8 cellular contexts compared by ENCODE assay signal in genomic region chr17:40818733-40819527, GRCh38. TPM values are rescaled to one million over a fixed set of nuclear protein-coding genes. Genes with fewer than 3 reads are reported as not detected.
DNase-seq lines count a peak whose midpoint lies in the region; ATAC-seq and TF ChIP-seq lines count a peak whose summit lies in the region.

No MANE protein-coding gene starts in this region.

- H3K9ac ChIP-seq in PC-3 (ENCODE audit: low read length), result peak overlapping the region; percentile 89

- peak overlapping the region; percentile 83 for H2AFZ ChIP-seq in PC-3 (ENCODE audit: low read length)

- DNase-seq in CMK (ENCODE audit: low read depth) (peak; percentile 38), HuH-7.5 (ENCODE audit: low spot score) (peak; percentile 50), PC-3 (peak; percentile 63), esophagus muscularis mucosa (ENCODE audit: extremely low spot score) (no peak), myocyte (ENCODE audit: low read depth) (peak; percentile 85)
- DNase-seq in activated T-cell treated with anti-CD3 and anti-CD28 coated beads, Interleukin-2, amount 50 U/mL, for 4 hours, result peak; percentile 80
- peak; percentile 64 to 79 for DNase-seq in stimulated activated CD8-positive, alpha-beta memory T cell treated with anti-CD3 and anti-CD28 coated beads, Interleukin-7, amount 100 ng/mL, for 4 hours (ENCODE audit: low read depth in 2 of 2)

- TSS peak; percentile 92 for BruUV-seq in PC-3 (replicated peaks; lab: Mats Ljungman, UMichigan)

- no peak for TF ChIP-seq CTCF in PC-3 (conservative IDR thresholded peaks at IDR 0.05; ENCODE audit: low read depth, low read length)
- TF ChIP-seq CTCF in esophagus muscularis mucosa (IDR thresholded peaks at IDR 0.05), result peak in 1 of 3 experiments; percentile 8

- H4K20me1 ChIP-seq in PC-3 (ENCODE audit: low read length), result no peaks in the 10 kb centered on the region

- no peaks in the 10 kb centered on the region for H3K9me2 ChIP-seq in PC-3 (replicated peaks; ENCODE audit: low read length)

- H3K9me3 Mint-ChIP-seq in activated T-cell treated with anti-CD3 and anti-CD28 coated beads, Interleukin-2, amount 50 U/mL, for 4 hours, result no peaks in the 10 kb centered on the region

- no peaks in the 10 kb centered on the region for H3F3A ChIP-seq in PC-3 (ENCODE audit: low read length, unreplicated experiment)

- peak overlapping the region; percentile 87 for H3K4me3 Mint-ChIP-seq in activated T-cell treated with anti-CD3 and anti-CD28 coated beads, Interleukin-2, amount 50 U/mL, for 4 hours

- H3K27me3 ChIP-seq in PC-3 (ENCODE audit: low read length) (no peaks in the 10 kb centered on the region), esophagus muscularis mucosa (no peaks in the 10 kb centered on the region)

- intact Hi-C loops in PC-3 (cut with micrococcal nuclease) (loop anchor here (1.0 kb wide), 1 partner anchor 83 kb away; no protein-coding TSS in a partner anchor), esophagus muscularis mucosa (cut with DNase I) (no loop called here)

- POLR2A ChIA-PET in PC-3 (lab: Charles Lee; ENCODE audit: unreplicated experiment), result interaction anchor here (0.6 to 1.0 kb wide), 4 partner anchors 37 to 349 kb away, joined by 3 to 31 read pairs (median 14); no protein-coding TSS in a partner anchor

- peak overlapping the region; percentile 94 for H3K4me2 ChIP-seq in PC-3 (ENCODE audit: low read length)

- no peaks in the 10 kb centered on the region for H3K36me3 ChIP-seq in PC-3 (ENCODE audit: low read depth, low read length)
- peaks cover 0 to 17% (median 6%) of the 10 kb centered on the region in 4 donors for H3K36me3 ChIP-seq in esophagus muscularis mucosa

- TF ChIP-seq EP300 in esophagus muscularis mucosa (IDR thresholded peaks at IDR 0.05), result no peak

- H3K27me3 Mint-ChIP-seq in activated T-cell treated with anti-CD3 and anti-CD28 coated beads, Interleukin-2, amount 50 U/mL, for 4 hours (ENCODE audit: low read depth), result peaks cover 12% of the 10 kb centered on the region

- peak overlapping the region; percentile 71 for H3K27ac ChIP-seq in PC-3 (ENCODE audit: low read length)
- peak overlapping the region; percentile 87 to 91 (median 89) for H3K27ac ChIP-seq in esophagus muscularis mucosa (replicated peaks in 1 of 4)

- ATAC-seq in GM21423 (IDR thresholded peaks at IDR 0.05; ENCODE audit: unreplicated experiment) (peak; percentile 80), PC-3 (peak; percentile 86)
- peak; percentile 94 for ATAC-seq in activated T-cell treated with anti-CD3 and anti-CD28 coated beads, Interleukin-2, amount 50 U/mL, for 4 hours

- H3K4me3 ChIP-seq in PC-3 (ENCODE audit: low read length) (peak overlapping the region; percentile 96), esophagus muscularis mucosa (peak overlapping the region; percentile 76 to 94 (median 82))

- H3K9me3 ChIP-seq in PC-3 (ENCODE audit: low read length) (no peaks in the 10 kb centered on the region), esophagus muscularis mucosa (no peaks in the 10 kb centered on the region)

- H3K36me3 Mint-ChIP-seq in activated T-cell treated with anti-CD3 and anti-CD28 coated beads, Interleukin-2, amount 50 U/mL, for 4 hours (ENCODE audit: insufficient read depth), result peaks cover 25% of the 10 kb centered on the region

- peaks cover 25% of the 10 kb centered on the region for H3K79me2 ChIP-seq in PC-3 (ENCODE audit: low read length)

- H3K4me1 ChIP-seq in PC-3 (ENCODE audit: insufficient read depth, low read length) (peaks cover 17% of the 10 kb centered on the region; the same call in 1 of the 2 replicates), esophagus muscularis mucosa (peaks cover 12 to 21% (median 18%) of the 10 kb centered on the region in 4 donors)

- peaks cover 23% of the 10 kb centered on the region for H3K4me1 Mint-ChIP-seq in activated T-cell treated with anti-CD3 and anti-CD28 coated beads, Interleukin-2, amount 50 U/mL, for 4 hours (ENCODE audit: low read depth)

- WGBS in esophagus muscularis mucosa, result 2% methylated on average over 42 of the region's 73 CpGs

- CTCF ChIA-PET in PC-3 (lab: Charles Lee), result interaction anchor here (0.7 kb wide), 1 partner anchor 30 kb away, joined by 3 read pairs; no protein-coding TSS in a partner anchor

- no peak for TF ChIP-seq POLR2A in esophagus muscularis mucosa (IDR thresholded peaks at IDR 0.05; ENCODE audit: low read depth)

RNA-seq across cellular contexts. Expression of gene KRT10, which starts 3.5 kb away (rescaled TPM):
- total RNA-seq in PC-3 (2014; rRNA removed) (18.3 and 24.8 TPM in 2 replicates), esophagus muscularis mucosa (10 to 100 TPM in 3 of 4 donors, 1 to 10 TPM in 1; 9.9 to 15.7 (median 10.7) TPM), myocyte (29.6 and 36.3 TPM in 2 replicates)
- total RNA-seq in activated T-cell treated with anti-CD3 and anti-CD28 coated beads, Interleukin-2, amount 50 U/mL, for 4 hours, result 10 to 100 TPM; 48.7 to 50.0 (median 49.7) TPM
- polyA plus RNA-seq in myocyte (2012), result 64.6 TPM

RNA-seq across cellular contexts. Expression of gene KRT28, which starts 19.2 kb away (rescaled TPM):
- total RNA-seq in PC-3 (2014; rRNA removed) (not detected in 2 replicates), esophagus muscularis mucosa (not detected), myocyte (not detected in 2 replicates)
- not detected for total RNA-seq in activated T-cell treated with anti-CD3 and anti-CD28 coated beads, Interleukin-2, amount 50 U/mL, for 4 hours
- not detected for polyA plus RNA-seq in myocyte (2012)

RNA-seq across cellular contexts. Expression of gene KRT27, which starts 36.6 kb away (rescaled TPM):
- total RNA-seq in PC-3 (2014; rRNA removed) (not detected in 2 replicates), esophagus muscularis mucosa (not detected), myocyte (not detected in 2 replicates)
- total RNA-seq in activated T-cell treated with anti-CD3 and anti-CD28 coated beads, Interleukin-2, amount 50 U/mL, for 4 hours, result not detected
- polyA plus RNA-seq in myocyte (2012), result not detected

RNA-seq across cellular contexts. Expression of gene KRT26, which starts 46.9 kb away (rescaled TPM):
- total RNA-seq in PC-3 (2014; rRNA removed) (not detected in 2 replicates), esophagus muscularis mucosa (not detected), myocyte (not detected in 2 replicates)
- not detected for total RNA-seq in activated T-cell treated with anti-CD3 and anti-CD28 coated beads, Interleukin-2, amount 50 U/mL, for 4 hours
- polyA plus RNA-seq in myocyte (2012), result not detected

RNA-seq across cellular contexts. Expression of gene KRT12, which starts 48.1 kb away (rescaled TPM):
- not detected in 2 replicates for total RNA-seq in PC-3 (2014; rRNA removed)
- not detected for total RNA-seq in activated T-cell treated with anti-CD3 and anti-CD28 coated beads, Interleukin-2, amount 50 U/mL, for 4 hours
- total RNA-seq in esophagus muscularis mucosa, result not detected
- total RNA-seq in myocyte, result not detected in 2 replicates
- not detected for polyA plus RNA-seq in myocyte (2012)
